In the genomic region with DNA sequence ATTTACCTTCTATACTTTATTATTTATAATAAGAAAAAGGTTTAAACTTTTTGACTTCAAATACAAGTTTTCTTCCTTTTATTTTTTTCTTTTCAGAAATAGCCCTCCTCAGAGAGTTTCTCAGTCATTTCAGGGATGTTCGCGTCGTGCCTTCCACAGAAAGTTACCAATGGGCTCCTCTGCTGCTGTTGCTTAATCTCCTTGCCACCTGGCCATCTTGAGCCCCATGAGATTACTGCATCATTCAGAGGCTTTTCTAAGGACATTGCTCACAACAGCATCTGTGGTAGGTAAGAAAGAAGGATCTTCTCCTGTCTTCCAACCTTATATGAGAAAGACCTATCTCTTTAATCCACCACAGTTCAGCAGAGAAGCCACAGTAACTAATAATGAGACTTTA, we compare ENCODE assay signal across 25 cellular contexts.
"Had no signal": no experiment of that assay in that cellular context is flagged by ENCODE, and none has a peak within 500 bp of the region (broad histone marks: within the 10 kb centered on the region; RNA-seq: fewer than 3 reads in every experiment).

No MANE protein-coding gene starts in this region.

- H3K27ac ChIP-seq: colonic mucosa, epithelial cell of prostate, esophagus squamous epithelium, gastroesophageal sphincter, heart left ventricle, hepatocyte, left lung, lower lobe of right lung had no signal

- H3K36me3 ChIP-seq: colonic mucosa, esophagus squamous epithelium, gastroesophageal sphincter, heart left ventricle, left lung, lower lobe of right lung had no signal

- H3K27me3 Mint-ChIP-seq: dendritic cell treated with granulocyte-macrophage colony-stimulating factor and Interleukin-4, amounts not matched to agents 40 ng/mL and 50 ng/mL, for 4 days; effector memory CD8-positive, alpha-beta T cell had no signal

- H3K27me3 ChIP-seq: colonic mucosa, esophagus squamous epithelium, gastroesophageal sphincter, heart left ventricle, hepatocyte, left lung had no signal

- H3K9me3 ChIP-seq: colonic mucosa, esophagus squamous epithelium, gastroesophageal sphincter, left lung, lower lobe of right lung had no signal

- H3K4me3 Mint-ChIP-seq: dendritic cell treated with granulocyte-macrophage colony-stimulating factor and Interleukin-4, amounts not matched to agents 40 ng/mL and 50 ng/mL, for 4 days; effector memory CD8-positive, alpha-beta T cell; endodermal cell; immature natural killer cell; mesothelial cell of epicardium had no signal

- H3K4me1 Mint-ChIP-seq: endodermal cell, immature natural killer cell had no signal

- H3K4me3 ChIP-seq: colonic mucosa, esophagus squamous epithelium, gastroesophageal sphincter, heart left ventricle, hepatocyte, left lung, lower lobe of right lung, mucosa of descending colon had no signal

- ATAC-seq: effector memory CD8-positive, alpha-beta T cell; esophagus mucosa; gastroesophageal sphincter; heart left ventricle; left colon; left lung; left ventricle myocardium superior; lower lobe of right lung; mucosa of descending colon had no signal

- H3K36me3 Mint-ChIP-seq: mesothelial cell of epicardium had no signal

- H3K27ac Mint-ChIP-seq: dendritic cell treated with granulocyte-macrophage colony-stimulating factor and Interleukin-4, amounts not matched to agents 40 ng/mL and 50 ng/mL, for 4 days; effector memory CD8-positive, alpha-beta T cell; endodermal cell; immature natural killer cell; mesothelial cell of epicardium had no signal

- DNase-seq: colonic mucosa; cortex of kidney; effector CD8-positive, alpha-beta T cell; effector memory CD8-positive, alpha-beta T cell; endodermal cell; esophagus squamous epithelium; foreskin fibroblast; heart left ventricle; hypothalamus; immature natural killer cell; islet precursor cell; kidney; kidney glomerular epithelial cell; left colon; left lung; left ventricle myocardium superior; lower lobe of right lung; mesenchymal stem cell; mucosa of descending colon had no signal
